ENCODE assay signal across 8 cellular contexts in the genomic region with DNA sequence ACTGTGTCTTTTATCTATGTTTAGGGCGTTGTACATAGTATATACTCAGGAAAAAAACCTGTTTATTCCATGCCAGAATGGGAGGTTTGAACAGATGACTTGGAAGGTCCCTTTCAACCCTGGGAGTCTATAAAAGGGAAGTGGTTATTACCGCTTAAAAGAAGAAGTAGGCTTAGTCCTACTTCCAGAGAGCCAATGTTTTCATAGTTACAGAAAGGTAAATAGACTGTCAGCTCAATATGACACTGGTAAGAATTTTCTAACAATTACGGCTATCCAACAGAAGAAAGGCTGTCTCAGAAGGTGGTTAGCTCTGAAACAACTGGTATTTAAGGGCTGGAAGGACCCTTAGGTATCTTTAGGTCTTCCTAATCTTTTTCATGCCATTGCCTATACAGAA. TPM values are rescaled to one million over a fixed set of nuclear protein-coding genes. Genes with fewer than 3 reads are reported as not detected.
DNase-seq lines count a peak whose midpoint lies in the region; ATAC-seq and FAIRE-seq lines count a peak whose summit lies in the region.

No MANE protein-coding gene starts in this region.

- H3K27ac ChIP-seq in caudate nucleus (ENCODE audit: low read depth, low read length): peak overlapping the region; percentile 83
- H3K27ac ChIP-seq in naive thymus-derived CD4-positive, alpha-beta T cell (ENCODE audit: low read depth, low read length): peak overlapping the region; percentile 86

- FAIRE-seq in GM18507 (lab: Jason Lieb, UNC): peak; percentile 83

- no peaks in the 10 kb centered on the region for H3K27me3 Mint-ChIP-seq in naive thymus-derived CD4-positive, alpha-beta T cell

- no peaks in the 10 kb centered on the region for H3K9me3 Mint-ChIP-seq in naive thymus-derived CD4-positive, alpha-beta T cell

- ATAC-seq in HG02571 (IDR thresholded peaks at IDR 0.05; ENCODE audit: unreplicated experiment): peak; percentile 60
- ATAC-seq in naive thymus-derived CD4-positive, alpha-beta T cell: peak; percentile 75

- peaks cover 0 to 23% (median 0%) of the 10 kb centered on the region in 3 experiments for H3K36me3 ChIP-seq in naive thymus-derived CD4-positive, alpha-beta T cell (ENCODE audit: control insufficient read depth in 2 of 3, insufficient read depth in 3 of 3, low read length in 3 of 3)

- H3K4me3 Mint-ChIP-seq in naive thymus-derived CD4-positive, alpha-beta T cell: peak overlapping the region; percentile 58 to 99 (median 98)

- H3K36me3 Mint-ChIP-seq in naive thymus-derived CD4-positive, alpha-beta T cell: peaks cover 0 to 13% (median 7%) of the 10 kb centered on the region in 5 donors

- no peaks in the 10 kb centered on the region for H3K27me3 ChIP-seq in naive thymus-derived CD4-positive, alpha-beta T cell (ENCODE audit: control insufficient read depth in 2 of 2, insufficient read depth in 2 of 2, low read length in 2 of 2)

- CTCF ChIA-PET in naive thymus-derived CD4-positive, alpha-beta T cell (lab: Charles Lee): interaction anchor here (0.5 to 5.9 kb wide), 8 partner anchors 8 to 115 kb away, joined by 3 to 40 read pairs (median 5); a partner anchor contains a TSS

- peaks cover 15 to 51% (median 43%) of the 10 kb centered on the region in 7 donors for H3K4me1 Mint-ChIP-seq in naive thymus-derived CD4-positive, alpha-beta T cell

- intact Hi-C loops in naive thymus-derived CD4-positive, alpha-beta T cell (cut with micrococcal nuclease): loop anchor here (1.0 to 2.0 kb wide), 3 partner anchors 25 to 207 kb away; no protein-coding TSS in a partner anchor

- H3K27ac Mint-ChIP-seq in naive thymus-derived CD4-positive, alpha-beta T cell: peak overlapping the region; percentile 91 to 98 (median 96)

- H3K4me3 ChIP-seq in naive thymus-derived CD4-positive, alpha-beta T cell (ENCODE audit: low read length): peak overlapping the region; percentile 95

- POLR2A ChIA-PET in naive thymus-derived CD4-positive, alpha-beta T cell (lab: Charles Lee): interaction anchor here (0.6 to 5.1 kb wide), 10 partner anchors 13 to 115 kb away, joined by 3 to 30 read pairs (median 5); a partner anchor contains a TSS

- peaks cover 20 to 30% of the 10 kb centered on the region in 2 donors for H3K4me1 ChIP-seq in naive thymus-derived CD4-positive, alpha-beta T cell (ENCODE audit: control insufficient read depth in 2 of 2, insufficient read depth in 2 of 2, low read length in 2 of 2)

- peak; percentile 7 for DNase-seq in GM18507 (ENCODE audit: extremely low spot score, insufficient read length, low read depth)
- peak; percentile 96 for DNase-seq in MV-4-11 (lab: John Stamatoyannopoulos, UW)
- no peak for DNase-seq in caudate nucleus (lab: John Stamatoyannopoulos, UW)
- peak in 7 of 9 donors; percentile 41 to 77 (median 68) for DNase-seq in naive thymus-derived CD4-positive, alpha-beta T cell
- no peak for DNase-seq in HuH-7.5 (ENCODE audit: low spot score)
- no peak for DNase-seq in ecto neural progenitor cell (ENCODE audit: low spot score)
- DNase-seq in OCI-M2 (lab: John Stamatoyannopoulos, UW; ENCODE audit: unreplicated experiment): no peak

- no peaks in the 10 kb centered on the region for H3K9me3 ChIP-seq in naive thymus-derived CD4-positive, alpha-beta T cell (ENCODE audit: control insufficient read depth in 2 of 3, low read length in 3 of 3)

RNA-seq across cellular contexts. Expression of a gene that starts 1.1 kb away (rescaled TPM):
- total RNA-seq in naive thymus-derived CD4-positive, alpha-beta T cell: 10 to 100 TPM; 33.1 to 63.2 (median 44.8) TPM
- 10 to 100 TPM; 43.5 to 52.7 TPM for polyA plus RNA-seq in naive thymus-derived CD4-positive, alpha-beta T cell

RNA-seq across cellular contexts. Expression of a gene that starts 49.3 kb away (rescaled TPM):
- 10 to 100 TPM; 11.3 to 23.8 (median 12.8) TPM for total RNA-seq in naive thymus-derived CD4-positive, alpha-beta T cell
- 10 to 100 TPM; 12.3 to 19.2 TPM for polyA plus RNA-seq in naive thymus-derived CD4-positive, alpha-beta T cell

Comparison
In these comparisons a context has a peak if more than half of its experiments do, and no peak if none do; other contexts are left out.
1. DNase-seq: peak in GM18507 (single experiment), MV-4-11 (single experiment) and naive thymus-derived CD4-positive, alpha-beta T cell (7 of 9); none in caudate nucleus (0 of 61), HuH-7.5 (single experiment), ecto neural progenitor cell (single experiment) and OCI-M2 (single experiment).